In the genomic region with DNA sequence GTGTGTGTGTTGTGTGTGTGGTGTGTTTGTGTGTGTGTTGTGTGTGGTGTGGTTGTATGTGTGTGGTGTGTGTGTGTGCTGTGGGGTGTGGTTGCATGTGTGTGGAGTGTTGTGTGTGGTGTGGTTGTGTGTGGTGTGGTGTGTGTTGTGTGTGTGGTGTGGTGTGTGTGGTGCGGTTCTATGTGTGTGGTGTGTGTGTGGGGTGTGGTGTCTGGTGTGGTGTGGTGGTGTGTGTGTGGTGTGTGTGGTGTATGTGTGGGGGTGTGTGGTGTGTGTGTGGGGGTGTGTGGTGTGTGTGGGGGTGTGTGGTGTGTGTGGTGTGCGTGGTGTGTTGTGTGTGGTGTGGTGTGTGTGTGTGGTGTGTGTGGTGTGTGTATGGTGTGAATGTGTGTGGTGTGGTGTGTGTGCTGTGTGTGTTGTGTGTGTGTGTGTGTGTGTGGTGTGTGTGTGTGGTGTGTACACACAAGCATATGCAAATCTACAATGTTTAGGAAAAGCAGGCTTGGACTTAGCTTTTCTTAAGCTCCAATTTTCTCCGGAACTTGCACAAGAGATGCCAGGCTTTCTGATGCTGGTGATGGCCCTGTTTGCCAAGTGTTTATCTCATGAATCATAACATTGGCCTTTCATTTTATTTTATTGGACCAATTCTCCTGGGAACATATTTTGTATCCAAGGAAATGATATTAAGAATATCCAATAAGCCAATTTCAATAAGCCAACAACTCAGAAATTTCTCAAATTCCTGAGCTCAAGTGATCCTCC, we compare ENCODE assay signal across 12 cellular contexts.
DNase-seq lines count a peak whose midpoint lies in the region; ATAC-seq, FAIRE-seq and TF ChIP-seq lines count a peak whose summit lies in the region.
"Had no signal": no experiment of that assay in that cellular context is flagged by ENCODE, and none has a peak within 500 bp of the region (broad histone marks: within the 10 kb centered on the region; RNA-seq: fewer than 3 reads in every experiment).

No MANE protein-coding gene starts in this region.

- POLR2A ChIA-PET in HEK293T (lab: Yijun Ruan, JAX): no interaction called here

- no peaks in the 10 kb centered on the region for H3K4me1 ChIP-seq in pancreas

- H3K27ac ChIP-seq in coronary artery: no peak overlapping the region
- no peak overlapping the region for H3K27ac ChIP-seq in pancreas

- no peaks in the 10 kb centered on the region for H3K27me3 ChIP-seq in pancreas

- no peak overlapping the region for H3K4me3 ChIP-seq in epithelial cell of proximal tubule (ENCODE audit: low read depth, low read length)
- no peak overlapping the region for H3K4me3 ChIP-seq in retinal pigment epithelial cell (ENCODE audit: low read length)
- no peak overlapping the region for H3K4me3 ChIP-seq in coronary artery
- H3K4me3 ChIP-seq in pancreas: no peak overlapping the region

- intact Hi-C loops in pancreas (cut with DNase I): no loop called here

- WGBS in pancreas, 2 donors: 87 to 99% methylated on average over 3 of the region's 3 CpGs

- FAIRE-seq in GM18507 (lab: Jason Lieb, UNC) (peak; percentile 38), pancreas (lab: Jason Lieb, UNC) (no peak)

- no peaks in the 10 kb centered on the region for H3K9me3 ChIP-seq in pancreas

- no peak for ATAC-seq in pancreas
- ATAC-seq: T-helper 17 cell had no signal

- no peak for DNase-seq in GM18507 (ENCODE audit: extremely low spot score, insufficient read length, low read depth)
- DNase-seq in RPMI7951 (ENCODE audit: low read depth): peak; percentile 16
- peak; percentile 63 for DNase-seq in epithelial cell of proximal tubule (ENCODE audit: low read depth)
- DNase-seq in retinal pigment epithelial cell (ENCODE audit: low read depth): peak; percentile 89
- DNase-seq in coronary artery (ENCODE audit: low spot score): no peak
- DNase-seq in pancreas: no peak
- DNase-seq in HEK293T (ENCODE audit: extremely low spot score): no peak
- DNase-seq: activated CD4-positive, alpha-beta T cell treated with anti-CD3 and anti-CD28 coated beads, Interleukin-2, amount 50 U/mL, for 4 hours; activated naive CD4-positive, alpha-beta T cell treated with anti-CD3 and anti-CD28 coated beads, Interleukin-2, amount 10 ng/mL, durations not matched to agents 7 days and 5 days; hippocampal formation; NCI-H187; T-helper 17 cell had no signal

- H3K36me3 ChIP-seq in pancreas: no peaks in the 10 kb centered on the region

- TF ChIP-seq CTCF in epithelial cell of proximal tubule (conservative IDR thresholded peaks at IDR 0.05; ENCODE audit: low read depth, low read length): no peak
- TF ChIP-seq CTCF in retinal pigment epithelial cell (conservative IDR thresholded peaks at IDR 0.05; ENCODE audit: low read depth, low read length): no peak
- no peak for TF ChIP-seq CTCF in coronary artery (IDR thresholded peaks at IDR 0.05)
- TF ChIP-seq CTCF in pancreas (IDR thresholded peaks at IDR 0.05): no peak

- CTCF ChIA-PET in HEK293T (lab: Yijun Ruan, JAX): no interaction called here

TF ChIP-seq in HEK293T, 16 proteins besides CTCF, POLR2A, EP300 and RAD21:
- TF ChIP-seq SP1 (IDR thresholded peaks at IDR 0.05): no peak
- TF ChIP-seq SUZ12 (IDR thresholded peaks at IDR 0.05): no peak
- no peak for TF ChIP-seq LEF1 (IDR thresholded peaks at IDR 0.05; ENCODE audit: borderline replicate concordance)
- no peak for TF ChIP-seq L3MBTL2 (conservative IDR thresholded peaks at IDR 0.05)
- TF ChIP-seq FOXM1 (IDR thresholded peaks at IDR 0.05; ENCODE audit: borderline replicate concordance): no peak
- TF ChIP-seq NFRKB (IDR thresholded peaks at IDR 0.05): no peak
- TF ChIP-seq HDGF (IDR thresholded peaks at IDR 0.05; ENCODE audit: borderline replicate concordance): no peak
- TF ChIP-seq ELF4 (IDR thresholded peaks at IDR 0.05): no peak
- TF ChIP-seq CTBP1 (IDR thresholded peaks at IDR 0.05; ENCODE audit: borderline replicate concordance): no peak
- TF ChIP-seq, protein P1, sequence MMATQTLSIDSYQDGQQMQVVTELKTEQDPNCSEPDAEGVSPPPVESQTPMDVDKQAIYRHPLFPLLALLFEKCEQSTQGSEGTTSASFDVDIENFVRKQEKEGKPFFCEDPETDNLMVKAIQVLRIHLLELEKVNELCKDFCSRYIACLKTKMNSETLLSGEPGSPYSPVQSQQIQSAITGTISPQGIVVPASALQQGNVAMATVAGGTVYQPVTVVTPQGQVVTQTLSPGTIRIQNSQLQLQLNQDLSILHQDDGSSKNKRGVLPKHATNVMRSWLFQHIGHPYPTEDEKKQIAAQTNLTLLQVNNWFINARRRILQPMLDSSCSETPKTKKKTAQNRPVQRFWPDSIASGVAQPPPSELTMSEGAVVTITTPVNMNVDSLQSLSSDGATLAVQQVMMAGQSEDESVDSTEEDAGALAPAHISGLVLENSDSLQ (IDR thresholded peaks at IDR 0.05): no peak
- TF ChIP-seq BHLHE40 (IDR thresholded peaks at IDR 0.05; ENCODE audit: borderline replicate concordance): no peak

Comparison
In these comparisons a context has a peak if more than half of its experiments do, and no peak if none do; other contexts are left out.
1. DNase-seq: peak in RPMI7951 (single experiment), epithelial cell of proximal tubule (single experiment) and retinal pigment epithelial cell (single experiment); none in GM18507 (single experiment), coronary artery (single experiment), pancreas (0 of 6) and HEK293T (single experiment).